Comparison of ENCODE assay signal across 10 cellular contexts in the genomic region with DNA sequence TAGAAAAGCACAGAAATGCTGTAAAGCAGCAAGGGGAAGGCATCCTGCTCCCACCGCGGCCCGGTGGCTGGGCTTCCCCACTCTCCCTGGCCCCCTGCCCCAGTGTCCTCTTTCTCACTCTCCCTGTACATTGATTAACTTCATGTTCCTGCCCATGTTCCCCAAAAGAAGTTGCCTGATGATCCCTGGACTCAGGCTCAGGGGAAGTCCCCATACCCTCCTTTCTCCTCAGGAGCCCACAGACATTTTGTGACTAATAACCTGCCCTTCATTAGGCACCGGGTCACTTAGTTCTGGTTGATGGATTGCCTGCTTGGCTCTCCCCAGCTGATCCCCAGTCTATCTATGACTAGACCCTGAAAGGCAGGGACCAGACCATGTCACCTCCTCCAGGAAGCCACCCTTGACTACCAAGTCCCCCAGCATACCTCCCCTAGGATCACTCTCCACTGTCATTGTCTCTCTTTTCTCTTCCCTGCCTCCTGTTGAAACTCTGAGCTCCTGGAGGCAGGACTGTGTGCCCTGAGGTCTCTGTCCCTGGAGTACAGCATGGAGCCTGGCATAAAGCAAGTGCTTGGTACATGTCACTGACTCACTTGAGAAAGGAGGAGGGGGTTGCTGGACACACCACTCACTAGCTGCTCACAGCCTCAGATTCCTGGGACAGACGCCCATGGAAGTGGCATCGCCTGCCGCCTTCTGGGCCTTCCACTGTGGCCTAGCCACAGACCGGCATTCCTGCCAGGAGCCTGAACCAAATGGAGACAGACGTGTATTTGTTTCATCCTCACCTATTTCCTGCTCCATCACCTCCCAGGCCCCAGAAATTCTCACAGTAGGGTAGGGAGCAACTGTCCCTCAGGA. TPM values are rescaled to one million over a fixed set of nuclear protein-coding genes. Genes with fewer than 3 reads are reported as not detected.
DNase-seq lines count a peak whose midpoint lies in the region; ATAC-seq and TF ChIP-seq lines count a peak whose summit lies in the region.
"Had no signal": no experiment of that assay in that cellular context is flagged by ENCODE, and none has a peak within 500 bp of the region (broad histone marks: within the 10 kb centered on the region; RNA-seq: fewer than 3 reads in every experiment).

No MANE protein-coding gene starts in this region.

- H3K4me3 ChIP-seq in AG10803 (ENCODE audit: low read length) (peak overlapping the region; percentile 51), WERI-Rb-1 (ENCODE audit: low read depth, low read length) (no peak overlapping the region)

- CTCF ChIA-PET in HEK293T (lab: Yijun Ruan, JAX): no interaction called here

- no peaks in the 10 kb centered on the region for H3K9me3 ChIP-seq in WERI-Rb-1 (ENCODE audit: severe bottlenecking)

- no peak overlapping the region for H3K4me3 Mint-ChIP-seq in neural crest cell

- POLR2A ChIA-PET in HEK293T (lab: Yijun Ruan, JAX): no interaction called here

- H3K27ac ChIP-seq in epithelial cell of prostate (peak overlapping the region; percentile 100), WERI-Rb-1 (no peak overlapping the region)

- DNase-seq in AG10803 (ENCODE audit: low read depth) (peak; percentile 42), RKO (ENCODE audit: low spot score) (peak; percentile 63), epithelial cell of prostate (ENCODE audit: low read depth, low spot score) (no peak), neural crest cell (ENCODE audit: low read depth, low spot score) (no peak), HEK293T (ENCODE audit: extremely low spot score) (no peak), WERI-Rb-1 (no peak), HUDEP-2 (lab: John Stamatoyannopoulos, UW; ENCODE audit: unreplicated experiment in 76 of 76) (no peak)
- DNase-seq: cortex of kidney had no signal

- H3K9me3 Mint-ChIP-seq in neural crest cell: no peaks in the 10 kb centered on the region

- TF ChIP-seq CTCF in AG10803 (conservative IDR thresholded peaks at IDR 0.05; ENCODE audit: low read length) (no peak), neural crest cell (conservative IDR thresholded peaks at IDR 0.05) (no peak), WERI-Rb-1 (IDR thresholded peaks at IDR 0.05; ENCODE audit: low read depth, low read length) (no peak)

- no peaks in the 10 kb centered on the region for H3K4me1 Mint-ChIP-seq in neural crest cell

- no peaks in the 10 kb centered on the region for H3K36me3 Mint-ChIP-seq in neural crest cell (ENCODE audit: low read depth)

- no peaks in the 10 kb centered on the region for H3K27me3 Mint-ChIP-seq in neural crest cell (ENCODE audit: low read depth)

- ATAC-seq in HG02571 (IDR thresholded peaks at IDR 0.05; ENCODE audit: unreplicated experiment): no peak

- H3K36me3 ChIP-seq in WERI-Rb-1: no peaks in the 10 kb centered on the region

- peaks cover 41% of the 10 kb centered on the region for H3K27me3 ChIP-seq in WERI-Rb-1 (ENCODE audit: insufficient read depth, low read depth, severe bottlenecking)

- peak overlapping the region; percentile 21 for H3K27ac Mint-ChIP-seq in neural crest cell (ENCODE audit: unreplicated experiment)

TF ChIP-seq in HEK293T, 16 proteins besides CTCF, POLR2A, EP300 and RAD21:
- TF ChIP-seq ZNF384 (IDR thresholded peaks at IDR 0.05): no peak
- no peak for TF ChIP-seq FOXM1 (IDR thresholded peaks at IDR 0.05; ENCODE audit: borderline replicate concordance)
- TF ChIP-seq L3MBTL2 (conservative IDR thresholded peaks at IDR 0.05): no peak
- TF ChIP-seq CTBP1 (IDR thresholded peaks at IDR 0.05; ENCODE audit: borderline replicate concordance): no peak
- no peak for TF ChIP-seq FOXK2 (IDR thresholded peaks at IDR 0.05)
- no peak for TF ChIP-seq LEF1 (IDR thresholded peaks at IDR 0.05; ENCODE audit: borderline replicate concordance)
- TF ChIP-seq FOXA1 (IDR thresholded peaks at IDR 0.05): no peak
- TF ChIP-seq ARNT (IDR thresholded peaks at IDR 0.05): no peak
- TF ChIP-seq, protein P1, sequence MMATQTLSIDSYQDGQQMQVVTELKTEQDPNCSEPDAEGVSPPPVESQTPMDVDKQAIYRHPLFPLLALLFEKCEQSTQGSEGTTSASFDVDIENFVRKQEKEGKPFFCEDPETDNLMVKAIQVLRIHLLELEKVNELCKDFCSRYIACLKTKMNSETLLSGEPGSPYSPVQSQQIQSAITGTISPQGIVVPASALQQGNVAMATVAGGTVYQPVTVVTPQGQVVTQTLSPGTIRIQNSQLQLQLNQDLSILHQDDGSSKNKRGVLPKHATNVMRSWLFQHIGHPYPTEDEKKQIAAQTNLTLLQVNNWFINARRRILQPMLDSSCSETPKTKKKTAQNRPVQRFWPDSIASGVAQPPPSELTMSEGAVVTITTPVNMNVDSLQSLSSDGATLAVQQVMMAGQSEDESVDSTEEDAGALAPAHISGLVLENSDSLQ (IDR thresholded peaks at IDR 0.05): no peak
- TF ChIP-seq ELF4 (IDR thresholded peaks at IDR 0.05): no peak

RNA-seq across cellular contexts. Expression of a gene that starts 13.5 kb away (rescaled TPM):
- total RNA-seq in neural crest cell: 0.79 and 1.1 TPM in 2 replicates
- total RNA-seq: T-helper 1 cell treated with Interleukin-12 subunit alpha and Interleukin-12 subunit beta and Interleukin-4 antibody, amounts not matched to agents 30 ng/mL and 1 ng/mL, for 36 hours had no signal

Comparison
In these comparisons a context has a peak if more than half of its experiments do, and no peak if none do; other contexts are left out.
1. DNase-seq: peak in AG10803 (single experiment) and RKO (single experiment); none in epithelial cell of prostate (single experiment), neural crest cell (single experiment), HEK293T (single experiment), WERI-Rb-1 (single experiment) and HUDEP-2 (0 of 76).